Comparison of ENCODE assay signal across 14 cellular contexts in genomic region chr19:48787331-48787730, GRCh38. TPM values are rescaled to one million over a fixed set of nuclear protein-coding genes. Genes with fewer than 3 reads are reported as not detected.
DNase-seq lines count a peak whose midpoint lies in the region; ATAC-seq, FAIRE-seq and TF ChIP-seq lines count a peak whose summit lies in the region.
"Not testable (repeated sequence)": the region's sequence is repeated elsewhere in the genome, so short reads cannot be mapped to it uniquely, and the experiment has no call there.
"Had no signal": no experiment of that assay in that cellular context is flagged by ENCODE, and none has a peak within 500 bp of the region (broad histone marks: within the 10 kb centered on the region; RNA-seq: fewer than 3 reads in every experiment).

No MANE protein-coding gene starts in this region.

- H3K4ac ChIP-seq in H1 (replicated peaks; ENCODE audit: insufficient read length, low read depth, low read length): not testable (repeated sequence)

- not testable (repeated sequence) for H3K9ac ChIP-seq in H1 (replicated peaks in 1 of 4; ENCODE audit: extremely low read depth in 1 of 4, low read depth in 3 of 4, low read length in 3 of 4); neural progenitor cell

- peak overlapping the region; percentile 71 for H3K27ac ChIP-seq in C4-2B
- not testable (repeated sequence) for H3K27ac ChIP-seq in H1 (ENCODE audit: low read depth, low read length); neural progenitor cell
- H3K27ac ChIP-seq in esophagus squamous epithelium: peak overlapping the region; percentile 16 to 82 (median 78)
- peak overlapping the region; percentile 62 for H3K27ac ChIP-seq in psoas muscle
- peak overlapping the region; percentile 18 for H3K27ac ChIP-seq in vagina

- not testable (repeated sequence) for H3K56ac ChIP-seq in H1 (replicated peaks; ENCODE audit: insufficient read length, low read depth, low read length)

- not testable (repeated sequence) for H3K9me3 Mint-ChIP-seq in WTC11, neural progenitor cell

- not testable (repeated sequence) for H3F3A ChIP-seq in neural progenitor cell (ENCODE audit: low read depth)

- H2BK12ac ChIP-seq in H1 (ENCODE audit: low read depth, low read length): peak overlapping the region; percentile 23; the same call in 1 of the 2 replicates

- not testable (repeated sequence) for TF ChIP-seq POLR2A in H1 (IDR thresholded peaks at IDR 0.05; ENCODE audit: control extremely low read depth in 1 of 2, low read depth in 2 of 2, low read length in 2 of 2); esophagus squamous epithelium (IDR thresholded peaks at IDR 0.05); vagina (IDR thresholded peaks at IDR 0.05)

- not testable (repeated sequence) for H3K4me1 ChIP-seq in H1 (replicated peaks in 1 of 4; ENCODE audit: control insufficient read depth in 3 of 4, insufficient read depth in 4 of 4, low read length in 3 of 4); neural progenitor cell; psoas muscle; vagina
- peaks cover 0 to 22% (median 0%) of the 10 kb centered on the region in 3 donors for H3K4me1 ChIP-seq in esophagus squamous epithelium

- H4K5ac ChIP-seq in H1 (ENCODE audit: insufficient read length, low read depth, low read length): not testable (repeated sequence)

- ATAC-seq in WTC11: not testable (repeated sequence)
- peak; percentile 41 to 73 (median 54) for ATAC-seq in psoas muscle

- H2AK5ac ChIP-seq in H1 (ENCODE audit: low read depth, low read length): not testable (repeated sequence)

- not testable (repeated sequence) for H3K4me2 ChIP-seq in H1 (ENCODE audit: insufficient read depth in 1 of 2, low read depth in 2 of 2, low read length in 2 of 2); neural progenitor cell

- not testable (repeated sequence) for H3K14ac ChIP-seq in H1 (ENCODE audit: insufficient read length)

- H2BK20ac ChIP-seq in H1 (ENCODE audit: low read length): not testable (repeated sequence)

- not testable (repeated sequence) for TF ChIP-seq CTCF in C4-2B (conservative IDR thresholded peaks at IDR 0.05); WTC11 (IDR thresholded peaks at IDR 0.05); H1 (IDR thresholded peaks at IDR 0.05; ENCODE audit: control extremely low read depth in 1 of 3, insufficient read depth in 1 of 3, low read depth in 1 of 3, low read length in 3 of 3); esophagus squamous epithelium (IDR thresholded peaks at IDR 0.05); neural progenitor cell (IDR thresholded peaks at IDR 0.05); psoas muscle (IDR thresholded peaks at IDR 0.05); vagina (IDR thresholded peaks at IDR 0.05)

- TF ChIP-seq EP300 in H1 (IDR thresholded peaks at IDR 0.05; ENCODE audit: borderline replicate concordance in 1 of 2, low read depth in 2 of 2, low read length in 2 of 2): not testable (repeated sequence)

- not testable (repeated sequence) for H3K79me1 ChIP-seq in H1 (ENCODE audit: low read depth, low read length)

- H3K23me2 ChIP-seq in H1 (ENCODE audit: low read depth, low read length): not testable (repeated sequence)

- CTCF ChIA-PET in WTC11 (lab: Charles Lee): interaction anchor here (0.7 to 4.6 kb wide), 16 partner anchors 8 to 244 kb away, joined by 4 to 76 read pairs (median 10); partner anchors contain the start of genes BCAT2, CA11, FUT2 and HSD17B14
- CTCF ChIA-PET in H1 (lab: Charles Lee; ENCODE audit: partially characterized antibody): interaction anchor here (0.5 to 17.5 kb wide), 38 partner anchors 9 to 212 kb away, joined by 3 to 285 read pairs (median 5); partner anchors contain the start of genes BCAT2, DHDH, HSD17B14 and NUCB1

- not testable (repeated sequence) for H3K27me3 Mint-ChIP-seq in WTC11 (ENCODE audit: low read depth); neural progenitor cell (ENCODE audit: insufficient read depth, low read depth)

- not testable (repeated sequence) for H3K4me3 ChIP-seq in H1 (ENCODE audit: extremely low read depth in 1 of 4, insufficient read depth in 2 of 4, low read depth in 3 of 4, low read length in 4 of 4); esophagus squamous epithelium; neural progenitor cell; psoas muscle; vagina

- H4K91ac ChIP-seq in H1 (replicated peaks; ENCODE audit: insufficient read length, low read length): not testable (repeated sequence)

- H3K23ac ChIP-seq in H1 (ENCODE audit: insufficient read length): not testable (repeated sequence)

- H3K36me3 ChIP-seq in H1 (ENCODE audit: control insufficient read depth in 2 of 4, insufficient read depth in 4 of 4, low read length in 3 of 4); esophagus squamous epithelium; neural progenitor cell; psoas muscle (ENCODE audit: insufficient read depth in 1 of 2, low read depth in 1 of 2); vagina: not testable (repeated sequence)

- not testable (repeated sequence) for H3K18ac ChIP-seq in H1 (ENCODE audit: extremely low read depth, low read length)

- not testable (repeated sequence) for H4K20me1 ChIP-seq in H1 (replicated peaks in 1 of 2; ENCODE audit: control insufficient read depth in 1 of 2, insufficient read depth in 2 of 2, low read length in 2 of 2); neural progenitor cell (ENCODE audit: low read depth)

- peak overlapping the region; percentile 49; the same call in 1 of the 2 replicates for H2BK5ac ChIP-seq in H1 (ENCODE audit: low read depth, low read length)

- H3K9me3 ChIP-seq in H1 (ENCODE audit: insufficient read depth in 2 of 2, low read depth in 1 of 2, low read length in 1 of 2); esophagus squamous epithelium; neural progenitor cell (ENCODE audit: low read depth); psoas muscle; vagina: not testable (repeated sequence)

- TF ChIP-seq RAD21 in H1 (IDR thresholded peaks at IDR 0.05 in 1 of 2, conservative IDR thresholded peaks at IDR 0.05 in 1 of 2; ENCODE audit: low read depth in 2 of 2, low read length in 2 of 2): not testable (repeated sequence)

- not testable (repeated sequence) for H3K4me1 Mint-ChIP-seq in WTC11, neural progenitor cell

- H3K36me3 Mint-ChIP-seq in WTC11, neural progenitor cell: not testable (repeated sequence)

- H2AFZ ChIP-seq in H1 (ENCODE audit: low read length) (peak overlapping the region; percentile 41; the same call in 1 of the 2 replicates), neural progenitor cell (replicated peaks) (peak overlapping the region; percentile 73)

- not testable (repeated sequence) for DNase-seq in WTC11 (ENCODE audit: low spot score); H1 (ENCODE audit: low read depth in 1 of 2, low spot score in 2 of 2); esophagus squamous epithelium (lab: John Stamatoyannopoulos, UW); neural progenitor cell (ENCODE audit: low spot score); psoas muscle; vagina (ENCODE audit: extremely low spot score in 2 of 2)

- FAIRE-seq in H1 (lab: Jason Lieb, UNC): not testable (repeated sequence)

- peak overlapping the region; percentile 46; the same call in 1 of the 2 replicates for H3K27ac Mint-ChIP-seq in WTC11
- H3K27ac Mint-ChIP-seq in neural progenitor cell: not testable (repeated sequence)

- H3K4me3 Mint-ChIP-seq in WTC11: not testable (repeated sequence)
- peak overlapping the region; percentile 21 for H3K4me3 Mint-ChIP-seq in neural progenitor cell

- not testable (repeated sequence) for H2BK120ac ChIP-seq in H1 (replicated peaks; ENCODE audit: low read depth, low read length)

- H4K8ac ChIP-seq in H1 (ENCODE audit: extremely low read depth, insufficient read depth, low read length): not testable (repeated sequence)

- 81% methylated on average over 9 of the region's 9 CpGs; no CpG with 5 or more reads in 1 of the 2 experiments for WGBS in H1 (ENCODE audit: extremely low coverage in 1 of 2, insufficient coverage in 1 of 2, insufficient read length in 1 of 2, insufficient replicate concordance in 2 of 2, low coverage in 1 of 2, low lambda C conversion rate in 2 of 2, missing lambda C conversion rate in 1 of 2), 2 experiments
- 37 to 65% methylated on average over 6 to 9 of the region's 9 CpGs for WGBS in esophagus squamous epithelium, 2 donors
- WGBS in psoas muscle, 3 donors: 32 to 58% (median 37%) methylated on average over 9 of the region's 9 CpGs

- H2BK15ac ChIP-seq in H1 (ENCODE audit: low read length): not testable (repeated sequence)

- POLR2A ChIA-PET in WTC11 (lab: Charles Lee) (interaction anchor here (0.7 to 1.1 kb wide), 2 partner anchors 32 to 141 kb away, joined by 3 read pairs; partner anchors contain the start of gene CA11), H1 (lab: Charles Lee; ENCODE audit: partially characterized antibody) (interaction anchor here (0.6 to 1.8 kb wide), 6 partner anchors 46 to 177 kb away, joined by 3 to 5 read pairs (median 3); partner anchors contain the start of genes FUT2 and NUCB1)

- not testable (repeated sequence) for H3K79me2 ChIP-seq in H1 (ENCODE audit: control insufficient read depth in 1 of 2, insufficient read depth in 2 of 2, low read length in 2 of 2); neural progenitor cell (ENCODE audit: low read depth)

- H3K27me3 ChIP-seq in H1 (replicated peaks in 1 of 4; ENCODE audit: control insufficient read depth in 3 of 4, extremely low read depth in 1 of 4, insufficient read depth in 3 of 4, low read length in 3 of 4); esophagus squamous epithelium; neural progenitor cell; psoas muscle (ENCODE audit: insufficient read depth in 3 of 3, low read length in 2 of 3); vagina: not testable (repeated sequence)

- intact Hi-C loops in esophagus squamous epithelium (cut with DNase I); vagina (cut with DNase I): not testable (repeated sequence)
- intact Hi-C loops in psoas muscle (cut with DNase I): loop anchor here in 1 of 2 donors (2.0 kb wide), 1 partner anchor 177 kb away; the partner anchor contains the start of gene FTL

RNA-seq across cellular contexts. Expression of gene BCAT2, which starts 23.5 kb away (rescaled TPM):
- total RNA-seq in WTC11 (2021): 38.7 to 48.5 TPM (median 47.7 TPM) in 3 replicates
- 42.5 and 44.5 TPM in 2 replicates for total RNA-seq in H1 (2021; fragmentation: NEBNext Ultra II Directional; extraction: Animal tissue kit (Norgen Biotek cat#: 25700))
- polyA plus RNA-seq in H1 (2011; rRNA removed): 48.7 and 77.3 TPM in 2 replicates
- 61.0 TPM for polyA plus RNA-seq in H1 (2011; cell fraction: cytosol; rRNA removed)
- 97.8 TPM for polyA plus RNA-seq in H1 (2011; cell fraction: nucleus; rRNA removed)
- 33.8 to 48.3 TPM (median 44.2 TPM) in 4 replicates for polyA plus RNA-seq in H1 (2012, experiment 1 of 2)
- polyA plus RNA-seq in H1 (2012, experiment 2 of 2): 52.5 TPM
- polyA plus RNA-seq in H1 (2013, experiment 1 of 2): 28.4 TPM
- 25.3 TPM for polyA plus RNA-seq in H1 (2013, experiment 2 of 2)
- polyA minus RNA-seq in H1 (2011; rRNA and poly(A)+ RNA removed): 22.1 and 33.4 TPM in 2 replicates
- 19.2 TPM for polyA minus RNA-seq in H1 (2011; cell fraction: cytosol; rRNA and poly(A)+ RNA removed)
- 26.0 TPM for polyA minus RNA-seq in H1 (2011; cell fraction: nucleus; rRNA and poly(A)+ RNA removed)
- total RNA-seq in esophagus squamous epithelium: 10 to 100 TPM; 22.8 to 61.0 (median 42.2) TPM
- 33.5 and 63.2 TPM in 2 replicates for total RNA-seq in neural progenitor cell (ENCODE audit: low replicate concordance)
- total RNA-seq in psoas muscle: 10 to 100 TPM; 24.6 to 48.5 (median 29.9) TPM
- 10 to 100 TPM; 14.4 to 22.9 (median 20.0) TPM for polyA plus RNA-seq in psoas muscle
- 41.5 TPM for total RNA-seq in vagina

RNA-seq across cellular contexts. Expression of gene FGF21, which starts 32.0 kb away (rescaled TPM):
- 0.21 to 0.44 TPM (median 0.26 TPM) in 3 replicates for total RNA-seq in WTC11 (2021)
- 0.48 TPM in 1 of 2 replicates, not detected in the other for total RNA-seq in H1 (2021; fragmentation: NEBNext Ultra II Directional; extraction: Animal tissue kit (Norgen Biotek cat#: 25700))
- 0.80 and 2.2 TPM in 2 replicates for polyA plus RNA-seq in H1 (2011; rRNA removed)
- polyA plus RNA-seq in H1 (2011; cell fraction: cytosol; rRNA removed): 1.5 TPM
- 5.9 TPM for polyA plus RNA-seq in H1 (2011; cell fraction: nucleus; rRNA removed)
- 0.41 to 0.80 TPM (median 0.75 TPM) in 3 of 4 replicates, not detected in the other for polyA plus RNA-seq in H1 (2012, experiment 1 of 2)
- polyA plus RNA-seq in H1 (2012, experiment 2 of 2): 0.42 TPM
- polyA plus RNA-seq in H1 (2013, experiment 1 of 2): 0.43 TPM
- 0.46 TPM for polyA plus RNA-seq in H1 (2013, experiment 2 of 2)
- polyA minus RNA-seq in H1 (2011; rRNA and poly(A)+ RNA removed): 0.41 and 0.69 TPM in 2 replicates
- not detected for polyA minus RNA-seq in H1 (2011; cell fraction: cytosol; rRNA and poly(A)+ RNA removed)
- 1.9 TPM for polyA minus RNA-seq in H1 (2011; cell fraction: nucleus; rRNA and poly(A)+ RNA removed)
- not detected for total RNA-seq in esophagus squamous epithelium
- not detected in 2 replicates for total RNA-seq in neural progenitor cell (ENCODE audit: low replicate concordance)
- total RNA-seq in psoas muscle: 1 to 10 TPM in 2 of 4 donors, not detected in 2; 1.7 to 6.2 TPM
- under 1 TPM in 2 of 3 donors, not detected in 1; 0.06 to 0.31 TPM for polyA plus RNA-seq in psoas muscle
- total RNA-seq in vagina: not detected
- total RNA-seq: CD4-positive, alpha-beta memory T cell; Daoy; GM23248; IMR-90 had no signal
- polyA plus RNA-seq: BJ; CD14-positive monocyte; CD4-positive, alpha-beta memory T cell; GM23248; IMR-90 had no signal

RNA-seq across cellular contexts. Expression of gene FUT1, which starts 34.9 kb away (rescaled TPM):
- total RNA-seq in WTC11 (2021) (9.9 to 11.5 TPM (median 10.1 TPM) in 3 replicates), esophagus squamous epithelium (1 to 10 TPM; 3.4 to 6.3 (median 4.8) TPM), neural progenitor cell (ENCODE audit: low replicate concordance) (2.9 and 5.1 TPM in 2 replicates), psoas muscle (1 to 10 TPM; 1.6 to 2.3 (median 2.0) TPM), vagina (6.4 TPM)
- 12.2 and 12.9 TPM in 2 replicates for total RNA-seq in H1 (2021; fragmentation: NEBNext Ultra II Directional; extraction: Animal tissue kit (Norgen Biotek cat#: 25700))
- polyA plus RNA-seq in H1 (2011; rRNA removed) (7.4 and 12.4 TPM in 2 replicates), psoas muscle (1 to 10 TPM; 1.1 to 1.3 (median 1.3) TPM)
- 10.5 TPM for polyA plus RNA-seq in H1 (2011; cell fraction: cytosol; rRNA removed)
- 13.8 TPM for polyA plus RNA-seq in H1 (2011; cell fraction: nucleus; rRNA removed)
- 6.4 to 7.6 TPM (median 7.4 TPM) in 4 replicates for polyA plus RNA-seq in H1 (2012, experiment 1 of 2)
- 6.4 TPM for polyA plus RNA-seq in H1 (2012, experiment 2 of 2)
- polyA plus RNA-seq in H1 (2013, experiment 1 of 2): 8.6 TPM
- 9.4 TPM for polyA plus RNA-seq in H1 (2013, experiment 2 of 2)
- polyA minus RNA-seq in H1 (2011; rRNA and poly(A)+ RNA removed): 10.9 and 15.3 TPM in 2 replicates
- polyA minus RNA-seq in H1 (2011; cell fraction: cytosol; rRNA and poly(A)+ RNA removed): 13.0 TPM
- 12.6 TPM for polyA minus RNA-seq in H1 (2011; cell fraction: nucleus; rRNA and poly(A)+ RNA removed)
- total RNA-seq: Daoy, GM23248 had no signal
- polyA plus RNA-seq: CD14-positive monocyte, GM23248 had no signal

RNA-seq across cellular contexts. Expression of gene IZUMO1, which starts 40.6 kb away (rescaled TPM):
- total RNA-seq in WTC11 (2021) (1.3 to 2.2 TPM (median 1.3 TPM) in 3 replicates), esophagus squamous epithelium (10 to 100 TPM in 1 of 4 donors, 1 to 10 TPM in 2, not detected in 1; 2.3 to 56.0 (median 5.0) TPM), neural progenitor cell (ENCODE audit: low replicate concordance) (0.19 and 0.40 TPM in 2 replicates), psoas muscle (under 1 TPM in 3 of 4 donors, not detected in 1; 0.26 to 0.76 (median 0.36) TPM), vagina (2.2 TPM)
- 1.7 and 1.8 TPM in 2 replicates for total RNA-seq in H1 (2021; fragmentation: NEBNext Ultra II Directional; extraction: Animal tissue kit (Norgen Biotek cat#: 25700))
- polyA plus RNA-seq in H1 (2011; rRNA removed) (0.33 and 0.46 TPM in 2 replicates), psoas muscle (under 1 TPM in 2 of 3 donors, not detected in 1; 0.18 to 0.66 TPM)
- 1.2 TPM for polyA plus RNA-seq in H1 (2011; cell fraction: cytosol; rRNA removed)
- polyA plus RNA-seq in H1 (2011; cell fraction: nucleus; rRNA removed): 4.8 TPM
- polyA plus RNA-seq in H1 (2012, experiment 1 of 2): 0.73 to 1.3 TPM (median 1.0 TPM) in 4 replicates
- polyA plus RNA-seq in H1 (2012, experiment 2 of 2): 0.26 TPM
- polyA plus RNA-seq in H1 (2013, experiment 1 of 2): 0.73 TPM
- polyA plus RNA-seq in H1 (2013, experiment 2 of 2): 0.35 TPM
- 0.56 and 1.0 TPM in 2 replicates for polyA minus RNA-seq in H1 (2011; rRNA and poly(A)+ RNA removed)
- polyA minus RNA-seq in H1 (2011; cell fraction: cytosol; rRNA and poly(A)+ RNA removed): 0.51 TPM
- 4.8 TPM for polyA minus RNA-seq in H1 (2011; cell fraction: nucleus; rRNA and poly(A)+ RNA removed)
- total RNA-seq: CD4-positive, alpha-beta memory T cell; Daoy; GM23248; IMR-90 had no signal
- polyA plus RNA-seq: A549; BJ; CD14-positive monocyte; CD4-positive, alpha-beta memory T cell; GM23248; IMR-90 had no signal

RNA-seq across cellular contexts. Expression of gene RASIP1, which starts 46.9 kb away (rescaled TPM):
- total RNA-seq in WTC11 (2021) (4.4 to 5.4 TPM (median 5.2 TPM) in 3 replicates), esophagus squamous epithelium (1 to 10 TPM; 4.0 to 9.6 (median 6.5) TPM), neural progenitor cell (ENCODE audit: low replicate concordance) (0.86 and 3.2 TPM in 2 replicates), psoas muscle (1 to 10 TPM; 6.9 to 9.7 (median 8.0) TPM), vagina (31.2 TPM)
- 8.7 and 9.3 TPM in 2 replicates for total RNA-seq in H1 (2021; fragmentation: NEBNext Ultra II Directional; extraction: Animal tissue kit (Norgen Biotek cat#: 25700))
- polyA plus RNA-seq in H1 (2011; rRNA removed) (11.4 and 16.4 TPM in 2 replicates), psoas muscle (1 to 10 TPM; 3.9 to 7.7 (median 4.9) TPM)
- 9.0 TPM for polyA plus RNA-seq in H1 (2011; cell fraction: cytosol; rRNA removed)
- 17.4 TPM for polyA plus RNA-seq in H1 (2011; cell fraction: nucleus; rRNA removed)
- polyA plus RNA-seq in H1 (2012, experiment 1 of 2): 4.5 to 8.8 TPM (median 8.1 TPM) in 4 replicates
- polyA plus RNA-seq in H1 (2012, experiment 2 of 2): 8.5 TPM
- polyA plus RNA-seq in H1 (2013, experiment 1 of 2): 6.0 TPM
- 6.0 TPM for polyA plus RNA-seq in H1 (2013, experiment 2 of 2)
- polyA minus RNA-seq in H1 (2011; rRNA and poly(A)+ RNA removed): 3.3 and 5.7 TPM in 2 replicates
- polyA minus RNA-seq in H1 (2011; cell fraction: cytosol; rRNA and poly(A)+ RNA removed): 5.8 TPM
- polyA minus RNA-seq in H1 (2011; cell fraction: nucleus; rRNA and poly(A)+ RNA removed): 7.2 TPM
- total RNA-seq: GM23248 had no signal
- polyA plus RNA-seq: CD14-positive monocyte had no signal
